ENCODE assay signal across 20 cellular contexts in the genomic region with DNA sequence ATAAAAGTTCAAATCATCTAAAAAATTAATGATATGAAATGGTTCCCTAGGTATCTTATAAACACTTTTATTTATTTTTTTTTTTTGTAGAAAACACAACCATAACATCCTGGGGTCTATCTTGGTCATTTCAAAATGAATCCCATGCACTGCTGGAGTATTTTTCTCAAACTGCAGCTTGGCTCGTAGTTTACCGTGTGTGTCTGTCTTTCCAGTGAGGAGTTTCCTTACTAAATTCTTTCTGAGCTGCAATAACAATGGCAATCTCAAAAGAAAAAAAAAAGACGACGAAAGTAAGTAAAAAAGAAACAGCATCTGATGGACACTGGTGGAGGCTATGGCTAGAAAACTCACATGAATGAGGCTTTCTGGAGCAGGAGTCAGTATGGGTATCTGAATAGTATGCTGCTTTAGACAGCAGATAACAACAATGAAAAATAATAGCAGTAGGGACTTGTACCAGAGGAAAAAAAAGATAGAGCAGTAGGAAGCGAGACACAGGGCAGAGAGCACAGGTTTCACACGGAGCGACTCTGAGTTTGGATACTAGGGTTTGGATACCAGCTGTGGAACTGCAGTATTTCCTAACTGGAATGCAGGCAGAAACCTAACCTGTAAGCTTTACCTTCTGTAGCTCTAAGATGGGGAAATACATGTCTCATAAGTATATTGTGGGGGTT. TPM values are rescaled to one million over a fixed set of nuclear protein-coding genes. Genes with fewer than 3 reads are reported as not detected.
A peak's percentile ranks its signal among the peaks of the same experiment; 100 is the strongest.
DNase-seq lines count a peak whose midpoint lies in the region; ATAC-seq and TF ChIP-seq lines count a peak whose summit lies in the region.
"Had no signal": no experiment of that assay in that cellular context is flagged by ENCODE, and none has a peak within 500 bp of the region (broad histone marks: within the 10 kb centered on the region; RNA-seq: fewer than 3 reads in every experiment).

No MANE protein-coding gene starts in this region.

- H3K27me3 ChIP-seq in left ventricle myocardium inferior (ENCODE audit: low read depth) (no peaks in the 10 kb centered on the region), left lung (no peaks in the 10 kb centered on the region)

- H3K9me3 ChIP-seq in left ventricle myocardium inferior (replicated peaks) = no peaks in the 10 kb centered on the region
- no peaks in the 10 kb centered on the region for H3K9me3 ChIP-seq in left lung

- peaks cover 63% of the 10 kb centered on the region for H3K4me1 ChIP-seq in left ventricle myocardium inferior
- H3K4me1 ChIP-seq in left lung = peaks cover 0 to 2% of the 10 kb centered on the region in 2 donors

- peak overlapping the region; percentile 48 for H3K4me3 ChIP-seq in left ventricle myocardium inferior
- no peak overlapping the region for H3K4me3 ChIP-seq in left lung
- H3K4me3 ChIP-seq: PC-9 had no signal

- peak overlapping the region; percentile 82 for H3K27ac ChIP-seq in left ventricle myocardium inferior (replicated peaks)
- H3K27ac ChIP-seq in left lung = peak overlapping the region in 1 of 2 donors; percentile 29
- H3K27ac ChIP-seq: PC-9 had no signal

- no peaks in the 10 kb centered on the region for H3K27me3 Mint-ChIP-seq in chondrocyte (ENCODE audit: low read depth)
- H3K27me3 Mint-ChIP-seq: activated B cell treated with CpG ODN at 0.5 μM for 24 hours; stimulated activated memory B cell treated with anti-CD40 and anti-IgM and Interleukin-4, amounts not matched to agents 10 μg/mL and 1 μg/mL and 100 μg/mL, for 72 hours had no signal

- no peaks in the 10 kb centered on the region for H3K36me3 ChIP-seq in left ventricle myocardium inferior
- no peaks in the 10 kb centered on the region for H3K36me3 ChIP-seq in left lung

- H3K27ac Mint-ChIP-seq in chondrocyte (ENCODE audit: unreplicated experiment) = peak overlapping the region; percentile 84
- H3K27ac Mint-ChIP-seq: activated B cell treated with CpG ODN at 0.5 μM for 24 hours; stimulated activated memory B cell treated with anti-CD40 and anti-IgM and Interleukin-4, amounts not matched to agents 10 μg/mL and 1 μg/mL and 100 μg/mL, for 72 hours had no signal

- ATAC-seq in sciatic nerve (peak; percentile 66), left lung (no peak)
- ATAC-seq: stimulated activated memory B cell treated with anti-CD40 and anti-IgM and Interleukin-4, amounts not matched to agents 10 μg/mL and 1 μg/mL and 100 μg/mL, for 72 hours had no signal

- TF ChIP-seq CTCF in chondrocyte (IDR thresholded peaks at IDR 0.05) (no peak), left ventricle myocardium inferior (IDR thresholded peaks at IDR 0.05; ENCODE audit: borderline replicate concordance) (no peak), left lung (IDR thresholded peaks at IDR 0.05) (no peak)

- H3K4me3 Mint-ChIP-seq in chondrocyte (ENCODE audit: unreplicated experiment) = peak overlapping the region; percentile 17
- H3K4me3 Mint-ChIP-seq: activated B cell treated with CpG ODN at 0.5 μM for 24 hours; stimulated activated memory B cell treated with anti-CD40 and anti-IgM and Interleukin-4, amounts not matched to agents 10 μg/mL and 1 μg/mL and 100 μg/mL, for 72 hours had no signal

- H3K36me3 Mint-ChIP-seq in chondrocyte (ENCODE audit: low read depth) = peaks cover 2% of the 10 kb centered on the region
- H3K36me3 Mint-ChIP-seq: stimulated activated memory B cell treated with anti-CD40 and anti-IgM and Interleukin-4, amounts not matched to agents 10 μg/mL and 1 μg/mL and 100 μg/mL, for 72 hours had no signal

- H3K4me1 Mint-ChIP-seq in chondrocyte (ENCODE audit: low read depth) = peaks cover 36% of the 10 kb centered on the region
- H3K4me1 Mint-ChIP-seq: activated B cell treated with CpG ODN at 0.5 μM for 24 hours; stimulated activated memory B cell treated with anti-CD40 and anti-IgM and Interleukin-4, amounts not matched to agents 10 μg/mL and 1 μg/mL and 100 μg/mL, for 72 hours had no signal

- DNase-seq in AG08395 (ENCODE audit: low spot score) = peak; percentile 2
- DNase-seq in chondrocyte (ENCODE audit: low spot score) = no peak
- no peak for DNase-seq in left ventricle myocardium inferior
- no peak for DNase-seq in sciatic nerve (ENCODE audit: low spot score)
- DNase-seq in NCI-H446 treated with DMSO at 0.1 percent for 48 hours (lab: John Stamatoyannopoulos, UW) = no peak
- DNase-seq in stimulated activated CD8-positive, alpha-beta memory T cell treated with anti-CD3 and anti-CD28 coated beads, Interleukin-4, amount 100 ng/mL, for 48 hours = no peak
- no peak for DNase-seq in DMS 273 (lab: John Stamatoyannopoulos, UW; ENCODE audit: unreplicated experiment)
- DNase-seq in left lung = no peak
- DNase-seq: activated B cell treated with CpG ODN at 0.5 μM for 24 hours; activated CD8-positive, alpha-beta memory T cell treated with anti-CD3 and anti-CD28 coated beads, Interleukin-2, amount 50 U/mL, for 4 hours; activated naive CD4-positive, alpha-beta T cell treated with anti-CD3 and anti-CD28 coated beads, Interleukin-2, amount 50 U/mL, for 16 hours; Calu3; central memory CD4-positive, alpha-beta T cell; midbrain; NCI-H524 treated with DMSO at 0.1 percent for 48 hours; PC-9; posterior cingulate gyrus; stimulated activated CD4-positive, alpha-beta T cell treated with anti-CD3 and anti-CD28 coated beads, Interleukin-4, amount 100 ng/mL, for 1 hour; SW 1271 had no signal

- no peaks in the 10 kb centered on the region for H3K9me3 Mint-ChIP-seq in chondrocyte (ENCODE audit: low read depth)
- H3K9me3 Mint-ChIP-seq: activated B cell treated with CpG ODN at 0.5 μM for 24 hours had no signal

- intact Hi-C loops in left ventricle myocardium inferior (cut with micrococcal nuclease) (no loop called here), sciatic nerve (cut with DNase I) (no loop called here), left lung (cut with DNase I) (no loop called here)

RNA-seq across cellular contexts. Expression of a gene that starts 43.5 kb away (rescaled TPM):
- total RNA-seq in chondrocyte = 19.3 to 22.7 TPM (median 21.8 TPM) in 3 replicates
- 27.3 TPM for total RNA-seq in left ventricle myocardium inferior
- 29.3 TPM for total RNA-seq in sciatic nerve
- total RNA-seq in left lung = 100 to 1,000 TPM in 1 of 2 donors, 10 to 100 TPM in 1; 99.5 to 122 TPM
